In the genomic region with DNA sequence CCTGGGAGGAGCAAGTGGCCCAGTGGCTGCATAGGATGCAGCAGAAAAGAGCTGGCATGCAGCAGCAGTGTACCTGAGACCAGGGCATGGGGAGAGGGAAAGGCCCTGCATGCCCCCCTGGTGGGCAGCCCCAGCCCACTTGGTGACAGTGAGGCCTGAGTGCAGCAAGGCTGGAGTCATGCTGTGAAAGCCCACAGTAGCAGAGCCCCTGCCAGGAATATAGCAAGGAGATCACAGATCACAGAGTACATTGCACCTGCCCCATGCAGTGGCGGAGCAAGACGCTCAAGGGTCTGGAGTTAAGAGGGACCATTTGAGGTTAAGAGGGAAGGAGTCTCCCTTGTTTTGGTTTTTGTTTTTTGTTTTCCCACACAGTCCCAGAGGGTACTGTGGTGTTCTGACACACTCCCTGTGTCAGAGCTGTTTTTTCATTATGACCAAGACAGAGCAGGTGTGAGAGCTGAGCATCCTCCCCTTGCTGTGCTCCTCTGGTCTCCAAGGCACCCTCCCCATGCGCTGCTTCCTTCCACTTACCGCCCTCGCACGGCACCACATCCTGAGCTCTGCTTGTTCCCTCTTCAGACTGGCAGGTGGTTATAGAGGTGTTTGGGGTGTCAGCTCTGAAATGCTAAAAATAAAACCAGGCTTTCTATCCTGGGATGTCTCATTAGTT, we compare ENCODE assay signal across 9 cellular contexts.
A peak's percentile ranks its signal among the peaks of the same experiment; 100 is the strongest.
DNase-seq lines count a peak whose midpoint lies in the region; ATAC-seq, FAIRE-seq and TF ChIP-seq lines count a peak whose summit lies in the region.
"Had no signal": no experiment of that assay in that cellular context is flagged by ENCODE, and none has a peak within 500 bp of the region (broad histone marks: within the 10 kb centered on the region; RNA-seq: fewer than 3 reads in every experiment).

No MANE protein-coding gene starts in this region.

- H3K36me3 Mint-ChIP-seq in activated T-helper 1 cell treated with anti-CD3 and anti-CD28 coated beads, Interleukin-12 subunit alpha, Interleukin-12 subunit beta, Interleukin-2, Interleukin-4 antibody, amounts not matched to agents 30 ng/mL and 10 ng/mL and 1 ng/mL, durations not matched to agents 14 hours and 24 hours and 36 hours (ENCODE audit: low read depth) = no peaks in the 10 kb centered on the region

- in situ Hi-C loops in G401 (cut with HindIII; ENCODE audit: low sequenced_read_pairs) = no loop called here

- H3K4me3 Mint-ChIP-seq in activated T-helper 1 cell treated with anti-CD3 and anti-CD28 coated beads, Interleukin-12 subunit alpha, Interleukin-12 subunit beta, Interleukin-2, Interleukin-4 antibody, amounts not matched to agents 30 ng/mL and 10 ng/mL and 1 ng/mL, durations not matched to agents 14 hours and 24 hours and 36 hours = peak overlapping the region; percentile 86

- no peaks in the 10 kb centered on the region for H3K9me3 Mint-ChIP-seq in activated T-helper 1 cell treated with anti-CD3 and anti-CD28 coated beads, Interleukin-12 subunit alpha, Interleukin-12 subunit beta, Interleukin-2, Interleukin-4 antibody, amounts not matched to agents 30 ng/mL and 10 ng/mL and 1 ng/mL, durations not matched to agents 14 hours and 24 hours and 36 hours

- no peaks in the 10 kb centered on the region for H3K36me3 ChIP-seq in H7 (replicated peaks; ENCODE audit: control insufficient read depth, insufficient read depth, low read length)
- H3K36me3 ChIP-seq in pancreas = no peaks in the 10 kb centered on the region

- peaks cover 0 to 7% (median 0%) of the 10 kb centered on the region in 3 donors for H3K4me1 ChIP-seq in pancreas

- peak; percentile 35 for DNase-seq in H7
- peak; percentile 96 for DNase-seq in NCI-H2107 treated with DMSO at 0.1 percent for 48 hours (lab: John Stamatoyannopoulos, UW; ENCODE audit: unreplicated experiment)
- DNase-seq in activated T-helper 1 cell treated with anti-CD3 and anti-CD28 coated beads, Interleukin-12 subunit alpha, Interleukin-12 subunit beta, Interleukin-2, Interleukin-4 antibody, amounts not matched to agents 30 ng/mL and 10 ng/mL and 1 ng/mL, durations not matched to agents 14 hours and 24 hours and 36 hours (ENCODE audit: low spot score) = peak; percentile 82
- DNase-seq in pancreas = no peak
- no peak for DNase-seq in NCI-H2227 (lab: John Stamatoyannopoulos, UW; ENCODE audit: unreplicated experiment)
- DNase-seq in G401 (ENCODE audit: low spot score) = no peak
- DNase-seq in iPS-NIHi11 (ENCODE audit: low spot score) = no peak

- H3K4me1 Mint-ChIP-seq in activated T-helper 1 cell treated with anti-CD3 and anti-CD28 coated beads, Interleukin-12 subunit alpha, Interleukin-12 subunit beta, Interleukin-2, Interleukin-4 antibody, amounts not matched to agents 30 ng/mL and 10 ng/mL and 1 ng/mL, durations not matched to agents 14 hours and 24 hours and 36 hours (ENCODE audit: low read depth) = peaks cover 69% of the 10 kb centered on the region

- no peaks in the 10 kb centered on the region for H3K9me3 ChIP-seq in pancreas

- TF ChIP-seq CTCF in pancreas (IDR thresholded peaks at IDR 0.05) = no peak

- H3K27ac ChIP-seq in pancreas = no peak overlapping the region

- no peaks in the 10 kb centered on the region for H3K27me3 Mint-ChIP-seq in activated T-helper 1 cell treated with anti-CD3 and anti-CD28 coated beads, Interleukin-12 subunit alpha, Interleukin-12 subunit beta, Interleukin-2, Interleukin-4 antibody, amounts not matched to agents 30 ng/mL and 10 ng/mL and 1 ng/mL, durations not matched to agents 14 hours and 24 hours and 36 hours (ENCODE audit: insufficient read depth)

- WGBS in pancreas, 2 donors = 82 to 85% methylated on average over 6 of the region's 6 CpGs

- H3K27ac Mint-ChIP-seq in activated T-helper 1 cell treated with anti-CD3 and anti-CD28 coated beads, Interleukin-12 subunit alpha, Interleukin-12 subunit beta, Interleukin-2, Interleukin-4 antibody, amounts not matched to agents 30 ng/mL and 10 ng/mL and 1 ng/mL, durations not matched to agents 14 hours and 24 hours and 36 hours = peak overlapping the region; percentile 95

- FAIRE-seq in pancreas (lab: Jason Lieb, UNC) = no peak

- H3K27me3 ChIP-seq in H7 (ENCODE audit: control insufficient read depth, insufficient read depth, low read length) = peaks cover 5% of the 10 kb centered on the region
- no peaks in the 10 kb centered on the region for H3K27me3 ChIP-seq in pancreas

- H3K4me3 ChIP-seq in H7 (ENCODE audit: insufficient read depth, low read depth, low read length) = no peak overlapping the region
- H3K4me3 ChIP-seq in pancreas = no peak overlapping the region

- intact Hi-C loops in activated T-helper 1 cell treated with anti-CD3 and anti-CD28 coated beads, Interleukin-12 subunit alpha, Interleukin-12 subunit beta, Interleukin-2, Interleukin-4 antibody, amounts not matched to agents 30 ng/mL and 10 ng/mL and 1 ng/mL, durations not matched to agents 14 hours and 24 hours and 36 hours (cut with micrococcal nuclease) = loop anchor here (1.0 to 10.0 kb wide), 18 partner anchors 12 to 1112 kb away; a partner anchor contains a TSS
- intact Hi-C loops in pancreas (cut with DNase I) = no loop called here

- ATAC-seq in GM18498 (IDR thresholded peaks at IDR 0.05; ENCODE audit: unreplicated experiment) (peak; percentile 94), pancreas (peak; percentile 21 to 73 (median 49))
- ATAC-seq: HCT116 had no signal

Comparison
In these comparisons a context has a peak if more than half of its experiments do, and no peak if none do; other contexts are left out.
1. DNase-seq: peak in H7 (single experiment), NCI-H2107 treated with DMSO at 0.1 percent for 48 hours (single experiment) and activated T-helper 1 cell treated with anti-CD3 and anti-CD28 coated beads, Interleukin-12 subunit alpha, Interleukin-12 subunit beta, Interleukin-2, Interleukin-4 antibody, amounts not matched to agents 30 ng/mL and 10 ng/mL and 1 ng/mL, durations not matched to agents 14 hours and 24 hours and 36 hours (single experiment); none in pancreas (0 of 6), NCI-H2227 (single experiment), G401 (single experiment) and iPS-NIHi11 (single experiment).